ENCODE assay signal across 26 cellular contexts in the genomic region with DNA sequence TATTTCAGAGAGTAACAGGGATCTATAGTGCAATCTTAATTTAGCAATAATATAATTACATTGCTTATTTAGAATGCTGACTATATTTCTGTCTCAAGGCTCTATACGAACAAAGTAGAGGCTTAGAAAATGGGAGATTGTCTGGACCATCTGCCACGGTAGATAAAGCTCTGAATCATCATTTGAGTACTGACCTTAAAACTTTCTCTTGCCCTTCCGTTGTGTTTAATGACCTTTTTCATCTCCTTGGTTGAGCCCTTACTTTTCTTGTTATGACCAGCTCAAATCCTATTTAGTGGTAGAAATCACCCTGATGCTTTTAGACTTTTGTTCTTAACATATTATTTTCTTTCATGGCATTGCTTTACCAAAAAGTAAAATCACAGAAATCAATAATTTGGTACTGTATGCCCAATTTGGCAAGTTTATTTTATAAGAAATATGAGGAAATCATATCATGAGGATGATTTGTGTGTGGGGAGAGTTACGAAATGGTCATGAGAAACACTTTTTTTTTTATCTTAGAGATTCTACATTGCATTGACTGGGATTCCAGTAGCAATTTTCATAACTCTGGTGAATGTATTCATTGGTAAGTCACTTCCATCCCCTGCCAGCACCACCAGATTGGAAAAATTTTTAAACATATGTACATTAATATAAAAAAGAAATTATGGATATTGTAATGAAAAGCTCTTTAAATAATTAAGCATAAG. TPM values are rescaled to one million over a fixed set of nuclear protein-coding genes. Genes with fewer than 3 reads are reported as not detected.
DNase-seq lines count a peak whose midpoint lies in the region; ATAC-seq, FAIRE-seq and TF ChIP-seq lines count a peak whose summit lies in the region.
"Had no signal": no experiment of that assay in that cellular context is flagged by ENCODE, and none has a peak within 500 bp of the region (broad histone marks: within the 10 kb centered on the region; RNA-seq: fewer than 3 reads in every experiment).

No MANE protein-coding gene starts in this region.

- peaks cover 33% of the 10 kb centered on the region for H3K36me3 Mint-ChIP-seq in activated naive CD8-positive, alpha-beta T cell treated with anti-CD3 and anti-CD28 coated beads, Interleukin-2, amount 50 U/mL, for 24 hours (ENCODE audit: low read depth)

- H3K27ac Mint-ChIP-seq in activated naive CD8-positive, alpha-beta T cell treated with anti-CD3 and anti-CD28 coated beads, Interleukin-2, amount 50 U/mL, for 24 hours = no peak overlapping the region
- H3K27ac Mint-ChIP-seq: B cell; nephron; progenitor cell of endocrine pancreas; stimulated activated naive CD8-positive, alpha-beta T cell treated with anti-CD3 and anti-CD28 coated beads, Interleukin-15, amount 100 ng/mL, for 72 hours; WTC11 had no signal

- H3K36me3 ChIP-seq in GM12878 (ENCODE audit: control insufficient read depth in 2 of 2, insufficient read depth in 2 of 2, low read length in 1 of 2) (peaks cover 0 to 10% of the 10 kb centered on the region in 2 experiments; a peak in 2 of 4 replicates), osteoblast (ENCODE audit: insufficient read depth, low read length) (peaks cover 21% of the 10 kb centered on the region)

- TF ChIP-seq EP300 in GM12878 (IDR thresholded peaks at IDR 0.05; ENCODE audit: borderline replicate concordance in 1 of 2, control insufficient read depth in 1 of 2, low read depth in 2 of 2, low read length in 2 of 2) = no peak

- H3K27ac ChIP-seq in GM12878 (ENCODE audit: control insufficient read depth, insufficient read depth) (no peak overlapping the region), osteoblast (ENCODE audit: low read depth, low read length) (peak overlapping the region; percentile 18)
- H3K27ac ChIP-seq: ascending aorta, esophagus muscularis mucosa, left ventricle myocardium inferior, tibial nerve had no signal

- RAD21 ChIA-PET in GM12878 (lab: Charles Lee; ENCODE audit: unreplicated experiment) = interaction anchor here (1.4 kb wide), 1 partner anchor 53 kb away, joined by 4 read pairs; the partner anchor contains the start of gene ACTL6A

- no peak overlapping the region for H3K9ac ChIP-seq in GM12878 (ENCODE audit: control insufficient read depth, insufficient read depth, low read length)

- no peaks in the 10 kb centered on the region for H4K20me1 ChIP-seq in GM12878 (ENCODE audit: control insufficient read depth, insufficient read depth)
- H4K20me1 ChIP-seq in osteoblast (ENCODE audit: insufficient read depth, low read length) = no peaks in the 10 kb centered on the region

- DNase-seq in GM03348 (ENCODE audit: low spot score) (peak; percentile 6), RPMI7951 (ENCODE audit: low read depth) (peak; percentile 10), GM12878 (ENCODE audit: low read depth, low spot score) (no peak), osteoblast (ENCODE audit: insufficient read length, low spot score, missing footprints) (peak; percentile 78), NCI-H1694 treated with DMSO at 0.1 percent for 48 hours (lab: John Stamatoyannopoulos, UW) (no peak)
- DNase-seq in activated naive CD8-positive, alpha-beta T cell treated with anti-CD3 and anti-CD28 coated beads, Interleukin-2, amount 50 U/mL, for 24 hours = no peak
- DNase-seq in effector CD8-positive, alpha-beta T cell (lab: John Stamatoyannopoulos, UW) = no peak
- DNase-seq: activated CD4-positive, alpha-beta T cell treated with anti-CD3 and anti-CD28 coated beads, Interleukin-2, amount 50 U/mL, for 48 hours; activated naive CD4-positive, alpha-beta T cell treated with Interleukin-2 at 50 U/mL for 16 hours; activated T-cell treated with anti-CD3 and anti-CD28 coated beads for 4 hours; effector CD4-positive, alpha-beta T cell; left ventricle myocardium inferior; NCI-H146; NCI-H2171 treated with DMSO at 0.1 percent for 48 hours; NCI-H748 treated with DMSO at 0.1 percent for 48 hours; SHP77; small intestine; stimulated activated CD4-positive, alpha-beta T cell treated with anti-CD3 and anti-CD28 coated beads, Interleukin-4, amount 100 ng/mL, for 1 hour; stimulated activated naive CD8-positive, alpha-beta T cell treated with anti-CD3 and anti-CD28 coated beads, Interleukin-15, amount 100 ng/mL, for 72 hours had no signal

- no peak overlapping the region for H3K4me3 ChIP-seq in GM12878
- H3K4me3 ChIP-seq in osteoblast (ENCODE audit: insufficient read depth, low read length) = no peak overlapping the region
- H3K4me3 ChIP-seq: ascending aorta, esophagus muscularis mucosa, left ventricle myocardium inferior, tibial nerve had no signal

- H2AFZ ChIP-seq in GM12878 (ENCODE audit: control insufficient read depth, low read depth, low read length) (no peak overlapping the region), osteoblast (ENCODE audit: low read length) (no peak overlapping the region)

- WGBS in GM12878 (ENCODE audit: insufficient coverage, insufficient replicate concordance, low lambda C conversion rate, missing lambda C conversion rate) = 50% methylated on average over 4 of the region's 4 CpGs

- SMC1A ChIA-PET in GM12878 (lab: Charles Lee; ENCODE audit: uncharacterized antibody, unreplicated experiment) = interaction anchor here (0.6 kb wide), 1 partner anchor 54 kb away, joined by 3 read pairs; no protein-coding TSS in a partner anchor

- TF ChIP-seq RAD21 in GM12878 (IDR thresholded peaks at IDR 0.05; ENCODE audit: insufficient read depth, low read depth, low read length) = no peak

- H3K9me3 Mint-ChIP-seq in activated naive CD8-positive, alpha-beta T cell treated with anti-CD3 and anti-CD28 coated beads, Interleukin-2, amount 50 U/mL, for 24 hours = no peaks in the 10 kb centered on the region
- H3K9me3 Mint-ChIP-seq: stimulated activated naive CD8-positive, alpha-beta T cell treated with anti-CD3 and anti-CD28 coated beads, Interleukin-15, amount 100 ng/mL, for 72 hours; WTC11 had no signal

- no peak overlapping the region for H3K4me2 ChIP-seq in GM12878 (ENCODE audit: control insufficient read depth, insufficient read depth)
- no peak overlapping the region for H3K4me2 ChIP-seq in osteoblast (ENCODE audit: insufficient read depth, low read length)

- no TSS peak for BruUV-seq in GM12878 (replicated peaks; lab: Mats Ljungman, UMichigan)

- intact Hi-C loops in GM12878 (cut with micrococcal nuclease; ENCODE audit: unreplicated experiment) = no loop called here

- POLR2A ChIA-PET in GM12878 (lab: Charles Lee) = interaction anchor here (1.1 kb wide), 1 partner anchor 11 kb away, joined by 3 read pairs; the partner anchor contains the start of genes MRPL47 and NDUFB5

- H3K27me3 Mint-ChIP-seq in activated naive CD8-positive, alpha-beta T cell treated with anti-CD3 and anti-CD28 coated beads, Interleukin-2, amount 50 U/mL, for 24 hours = no peaks in the 10 kb centered on the region
- H3K27me3 Mint-ChIP-seq: B cell; progenitor cell of endocrine pancreas; stimulated activated naive CD8-positive, alpha-beta T cell treated with anti-CD3 and anti-CD28 coated beads, Interleukin-15, amount 100 ng/mL, for 72 hours had no signal

- FAIRE-seq in GM12878 (lab: Jason Lieb, UNC) = peak; percentile 35
- FAIRE-seq: small intestine had no signal

- H3K27me3 ChIP-seq in GM12878 (replicated peaks in 1 of 2; ENCODE audit: control insufficient read depth in 2 of 2, insufficient read depth in 2 of 2, low read length in 1 of 2) (no peaks in the 10 kb centered on the region), osteoblast (ENCODE audit: insufficient read depth, low read length) (no peaks in the 10 kb centered on the region)
- H3K27me3 ChIP-seq: ascending aorta, esophagus muscularis mucosa, tibial nerve had no signal

- H3K4me3 Mint-ChIP-seq in activated naive CD8-positive, alpha-beta T cell treated with anti-CD3 and anti-CD28 coated beads, Interleukin-2, amount 50 U/mL, for 24 hours = no peak overlapping the region
- H3K4me3 Mint-ChIP-seq: B cell; nephron; stimulated activated naive CD8-positive, alpha-beta T cell treated with anti-CD3 and anti-CD28 coated beads, Interleukin-15, amount 100 ng/mL, for 72 hours; WTC11 had no signal

- TF ChIP-seq POLR2A in GM12878 (IDR thresholded peaks at IDR 0.05; ENCODE audit: low read depth, low read length) = no peak

- H3K9me3 ChIP-seq in GM12878 (replicated peaks; ENCODE audit: control insufficient read depth, insufficient read depth, low read length) (no peaks in the 10 kb centered on the region), osteoblast (ENCODE audit: low read depth, low read length) (no peaks in the 10 kb centered on the region)
- H3K9me3 ChIP-seq: ascending aorta, esophagus muscularis mucosa, left ventricle myocardium inferior, tibial nerve had no signal

- in situ Hi-C loops in GM12878 (cut with MboI) = no loop called here

- ATAC-seq in GM12878 = no peak
- no peak for ATAC-seq in activated naive CD8-positive, alpha-beta T cell treated with anti-CD3 and anti-CD28 coated beads, Interleukin-2, amount 50 U/mL, for 24 hours
- ATAC-seq: stimulated activated naive CD8-positive, alpha-beta T cell treated with anti-CD3 and anti-CD28 coated beads, Interleukin-15, amount 100 ng/mL, for 72 hours; WTC11 had no signal

- no peaks in the 10 kb centered on the region for H3K4me1 ChIP-seq in GM12878 (ENCODE audit: control insufficient read depth, insufficient read depth, low read length)
- H3K4me1 ChIP-seq in osteoblast (ENCODE audit: insufficient read depth, low read length) = peaks cover 23% of the 10 kb centered on the region
- H3K4me1 ChIP-seq: ascending aorta, tibial nerve had no signal

- CTCF ChIA-PET in GM12878 (lab: Yijun Ruan, JAX) = interaction anchor here (1.7 kb wide), 1 partner anchor 20 kb away, joined by 4 read pairs; no protein-coding TSS in a partner anchor

- no peak for TF ChIP-seq CTCF in GM12878 (IDR thresholded peaks at IDR 0.05 in 2 of 3, conservative IDR thresholded peaks at IDR 0.05 in 1 of 3; ENCODE audit: control insufficient read depth in 2 of 3, extremely low read depth in 1 of 3, insufficient read depth in 1 of 3, low read depth in 3 of 3, low read length in 3 of 3)
- no peak for TF ChIP-seq CTCF in osteoblast (IDR thresholded peaks at IDR 0.05; ENCODE audit: extremely low read depth, low read depth, low read length)

- peaks cover 2% of the 10 kb centered on the region for H3K79me2 ChIP-seq in GM12878 (ENCODE audit: control insufficient read depth, insufficient read depth, low read length)
- H3K79me2 ChIP-seq in osteoblast (ENCODE audit: insufficient read depth, low read length) = peaks cover 14% of the 10 kb centered on the region

- peaks cover 2% of the 10 kb centered on the region for H3K4me1 Mint-ChIP-seq in activated naive CD8-positive, alpha-beta T cell treated with anti-CD3 and anti-CD28 coated beads, Interleukin-2, amount 50 U/mL, for 24 hours
- H3K4me1 Mint-ChIP-seq: nephron, WTC11 had no signal

RNA-seq across cellular contexts. Expression of gene NDUFB5, which starts 11.0 kb away (rescaled TPM):
- total RNA-seq in RPMI7951 (2014; rRNA removed; shearing (Covaris generic)) = 222 TPM in 2 replicates
- total RNA-seq in GM12878 (2013; cell fraction: nucleolus; rRNA removed) = 41.6 and 43.8 TPM in 2 replicates
- total RNA-seq in GM12878 (2014; rRNA removed) = 121 and 172 TPM in 2 replicates
- 125 and 130 TPM in 2 replicates for total RNA-seq in GM12878 (2014; rRNA removed; fragmentation: Illumina TruSeq; extraction: Trizol)
- total RNA-seq in GM12878 (2021) = 84.3 and 92.2 TPM in 2 replicates
- 47.8 TPM for polyA plus RNA-seq in GM12878 (2011; ENCODE audit: low read depth)
- polyA plus RNA-seq in GM12878 (2011; rRNA removed) = 82.0 and 181 TPM in 2 replicates
- 20.7 and 24.3 TPM in 2 replicates for polyA plus RNA-seq in GM12878 (2011; cell fraction: cytosol; rRNA removed)
- polyA plus RNA-seq in GM12878 (2011; cell fraction: nucleus; rRNA removed) = 23.1 and 27.0 TPM in 2 replicates
- 83.8 and 105 TPM in 2 replicates for polyA plus RNA-seq in GM12878 (2012)
- 107 and 117 TPM in 2 replicates for polyA plus RNA-seq in GM12878 (2014; fragmentation: Illumina TruSeq; extraction: Trizol)
- polyA plus RNA-seq in GM12878 (2014; fragmentation: Nextera tagmentation; extraction: Ambion mirVana) = 100 to 1,000 TPM; 318 to 320 TPM
- polyA plus RNA-seq in GM12878 (2014; rRNA removed) = 99.3 and 127 TPM in 2 replicates
- 100 to 1,000 TPM; 202 to 240 TPM for polyA plus RNA-seq in GM12878 (2016; fragmentation: Nextera tagmentation; extraction: Ambion mirVana)
- polyA minus RNA-seq in GM12878 (2011; rRNA and poly(A)+ RNA removed) = 9.4 and 9.6 TPM in 2 replicates
- polyA minus RNA-seq in GM12878 (2011; cell fraction: cytosol; rRNA and poly(A)+ RNA removed) = 11.4 and 14.4 TPM in 2 replicates
- polyA minus RNA-seq in GM12878 (2011; cell fraction: nucleus; rRNA and poly(A)+ RNA removed) = 4.4 and 6.9 TPM in 2 replicates
- total RNA-seq in osteoblast = 103 and 108 TPM in 2 replicates

RNA-seq across cellular contexts. Expression of gene MRPL47, which starts 11.2 kb away (rescaled TPM):
- total RNA-seq in RPMI7951 (2014; rRNA removed; shearing (Covaris generic)) = 95.4 and 107 TPM in 2 replicates
- total RNA-seq in GM12878 (2013; cell fraction: nucleolus; rRNA removed) = 7.4 and 8.6 TPM in 2 replicates
- total RNA-seq in GM12878 (2014; rRNA removed) (36.9 and 40.6 TPM in 2 replicates), GM12878 (2014; rRNA removed; fragmentation: Illumina TruSeq; extraction: Trizol) (66.2 and 68.7 TPM in 2 replicates), GM12878 (2021) (44.7 and 49.8 TPM in 2 replicates), osteoblast (32.2 and 33.6 TPM in 2 replicates)
- polyA plus RNA-seq in GM12878 (2011; ENCODE audit: low read depth) = 16.0 TPM
- polyA plus RNA-seq in GM12878 (2011; rRNA removed) (75.2 and 104 TPM in 2 replicates), GM12878 (2014; fragmentation: Illumina TruSeq; extraction: Trizol) (72.7 and 85.2 TPM in 2 replicates), GM12878 (2014; fragmentation: Nextera tagmentation; extraction: Ambion mirVana) (100 to 1,000 TPM; 215 to 237 TPM), GM12878 (2014; rRNA removed) (43.7 and 51.9 TPM in 2 replicates), GM12878 (2016; fragmentation: Nextera tagmentation; extraction: Ambion mirVana) (100 to 1,000 TPM; 117 to 118 TPM)
- polyA plus RNA-seq in GM12878 (2011; cell fraction: cytosol; rRNA removed) = 25.0 and 25.8 TPM in 2 replicates
- polyA plus RNA-seq in GM12878 (2011; cell fraction: nucleus; rRNA removed) = 20.6 and 22.4 TPM in 2 replicates
- 24.0 and 31.4 TPM in 2 replicates for polyA plus RNA-seq in GM12878 (2012)
- 10.8 and 23.8 TPM in 2 replicates for polyA minus RNA-seq in GM12878 (2011; rRNA and poly(A)+ RNA removed)
- 10.8 and 11.9 TPM in 2 replicates for polyA minus RNA-seq in GM12878 (2011; cell fraction: cytosol; rRNA and poly(A)+ RNA removed)
- polyA minus RNA-seq in GM12878 (2011; cell fraction: nucleus; rRNA and poly(A)+ RNA removed) = 4.6 and 5.6 TPM in 2 replicates

RNA-seq across cellular contexts. Expression of gene USP13, which starts 37.2 kb away (rescaled TPM):
- 13.8 and 16.2 TPM in 2 replicates for total RNA-seq in RPMI7951 (2014; rRNA removed; shearing (Covaris generic))
- 14.1 and 15.4 TPM in 2 replicates for total RNA-seq in GM12878 (2013; cell fraction: nucleolus; rRNA removed)
- 8.4 and 10.6 TPM in 2 replicates for total RNA-seq in GM12878 (2014; rRNA removed)
- total RNA-seq in GM12878 (2014; rRNA removed; fragmentation: Illumina TruSeq; extraction: Trizol) = 7.8 and 8.1 TPM in 2 replicates
- 18.3 and 20.8 TPM in 2 replicates for total RNA-seq in GM12878 (2021)
- polyA plus RNA-seq in GM12878 (2011; ENCODE audit: low read depth) = 2.6 TPM
- 12.1 and 14.4 TPM in 2 replicates for polyA plus RNA-seq in GM12878 (2011; rRNA removed)
- polyA plus RNA-seq in GM12878 (2011; cell fraction: cytosol; rRNA removed) = 10.3 and 11.8 TPM in 2 replicates
- 9.2 and 13.0 TPM in 2 replicates for polyA plus RNA-seq in GM12878 (2011; cell fraction: nucleus; rRNA removed)
- 3.5 and 4.4 TPM in 2 replicates for polyA plus RNA-seq in GM12878 (2012)
- polyA plus RNA-seq in GM12878 (2014; fragmentation: Illumina TruSeq; extraction: Trizol) = 14.9 and 20.1 TPM in 2 replicates
- 1 to 10 TPM; 5.3 to 6.6 TPM for polyA plus RNA-seq in GM12878 (2014; fragmentation: Nextera tagmentation; extraction: Ambion mirVana)
- 9.3 and 9.6 TPM in 2 replicates for polyA plus RNA-seq in GM12878 (2014; rRNA removed)
- polyA plus RNA-seq in GM12878 (2016; fragmentation: Nextera tagmentation; extraction: Ambion mirVana) = 10 to 100 TPM in 1 of 2 experiments, 1 to 10 TPM in 1; 3.2 to 11.7 TPM
- 22.8 and 24.6 TPM in 2 replicates for polyA minus RNA-seq in GM12878 (2011; rRNA and poly(A)+ RNA removed)
- polyA minus RNA-seq in GM12878 (2011; cell fraction: cytosol; rRNA and poly(A)+ RNA removed) = 12.0 and 14.1 TPM in 2 replicates
- 14.6 and 27.7 TPM in 2 replicates for polyA minus RNA-seq in GM12878 (2011; cell fraction: nucleus; rRNA and poly(A)+ RNA removed)
- total RNA-seq in osteoblast = 9.4 and 12.7 TPM in 2 replicates

RNA-seq across cellular contexts. Expression of gene ACTL6A, which starts 52.9 kb away (rescaled TPM):
- 127 and 161 TPM in 2 replicates for total RNA-seq in RPMI7951 (2014; rRNA removed; shearing (Covaris generic))
- total RNA-seq in GM12878 (2013; cell fraction: nucleolus; rRNA removed) = 31.3 and 31.4 TPM in 2 replicates
- total RNA-seq in GM12878 (2014; rRNA removed) (73.1 and 90.1 TPM in 2 replicates), GM12878 (2014; rRNA removed; fragmentation: Illumina TruSeq; extraction: Trizol) (74.2 and 77.3 TPM in 2 replicates), GM12878 (2021) (69.3 and 70.2 TPM in 2 replicates), osteoblast (36.8 and 42.0 TPM in 2 replicates)
- polyA plus RNA-seq in GM12878 (2011; ENCODE audit: low read depth) = 52.6 TPM
- polyA plus RNA-seq in GM12878 (2011; rRNA removed) (113 and 154 TPM in 2 replicates), GM12878 (2014; fragmentation: Illumina TruSeq; extraction: Trizol) (109 and 140 TPM in 2 replicates), GM12878 (2014; fragmentation: Nextera tagmentation; extraction: Ambion mirVana) (100 to 1,000 TPM; 102 to 123 TPM), GM12878 (2014; rRNA removed) (86.7 and 89.8 TPM in 2 replicates), GM12878 (2016; fragmentation: Nextera tagmentation; extraction: Ambion mirVana) (100 to 1,000 TPM; 172 to 197 TPM)
- polyA plus RNA-seq in GM12878 (2011; cell fraction: cytosol; rRNA removed) = 58.0 and 70.8 TPM in 2 replicates
- polyA plus RNA-seq in GM12878 (2011; cell fraction: nucleus; rRNA removed) = 62.2 and 85.7 TPM in 2 replicates
- 40.5 and 48.1 TPM in 2 replicates for polyA plus RNA-seq in GM12878 (2012)
- 39.9 and 54.1 TPM in 2 replicates for polyA minus RNA-seq in GM12878 (2011; rRNA and poly(A)+ RNA removed)
- polyA minus RNA-seq in GM12878 (2011; cell fraction: cytosol; rRNA and poly(A)+ RNA removed) = 16.6 and 17.3 TPM in 2 replicates
- 16.9 and 33.5 TPM in 2 replicates for polyA minus RNA-seq in GM12878 (2011; cell fraction: nucleus; rRNA and poly(A)+ RNA removed)

Comparison
In these comparisons a context has a peak if more than half of its experiments do, and no peak if none do; other contexts are left out.
1. DNase-seq: peak in GM03348 (single experiment), RPMI7951 (single experiment) and osteoblast (single experiment); none in GM12878 (single experiment), activated naive CD8-positive, alpha-beta T cell treated with anti-CD3 and anti-CD28 coated beads, Interleukin-2, amount 50 U/mL, for 24 hours (single experiment), effector CD8-positive, alpha-beta T cell (single experiment) and NCI-H1694 treated with DMSO at 0.1 percent for 48 hours (single experiment).